27 cellular contexts compared by ENCODE assay signal in genomic region chr7:53675835-53676234, GRCh38.
"Had no signal": no experiment of that assay in that cellular context is flagged by ENCODE, and none has a peak within 500 bp of the region (broad histone marks: within the 10 kb centered on the region; RNA-seq: fewer than 3 reads in every experiment).

No MANE protein-coding gene starts in this region.

- H3K4me3 ChIP-seq: stomach, suprapubic skin, testis, thoracic aorta, thyroid gland, tibial artery, tibial nerve, transverse colon, upper lobe of left lung, upper lobe of right lung, uterus, vagina had no signal

- H3K27me3 ChIP-seq: stomach, suprapubic skin, testis, thyroid gland, tibial artery, tibial nerve, transverse colon, upper lobe of left lung, upper lobe of right lung, uterus, vagina had no signal

- ATAC-seq: stimulated activated effector memory CD8-positive, alpha-beta T cell treated with anti-CD3 and anti-CD28 coated beads, Interleukin-12 subunit alpha, Interleukin-12 subunit beta, amount 100 ng/mL, for 72 hours; stimulated activated memory B cell treated with anti-CD40 and anti-IgM and Interleukin-4, amounts not matched to agents 10 μg/mL and 1 μg/mL and 100 μg/mL, for 72 hours; stimulated activated naive B cell treated with anti-CD40 and anti-IgM and Interleukin-4, amounts not matched to agents 10 μg/mL and 1 μg/mL and 100 μg/mL, for 72 hours; stimulated activated naive CD8-positive, alpha-beta T cell treated with anti-CD3 and anti-CD28 coated beads, Interleukin-15, amount 100 ng/mL, for 72 hours; stimulated activated naive CD8-positive, alpha-beta T cell treated with anti-CD3 and anti-CD28 coated beads, Interleukin-15, Interleukin-2, amounts not matched to agents 100 U/mL and 50 U/mL, for 24 hours; upper lobe of right lung had no signal

- H3K27ac ChIP-seq: stomach, suprapubic skin, testis, thoracic aorta, thyroid gland, tibial artery, tibial nerve, transverse colon, upper lobe of left lung, upper lobe of right lung, uterus, vagina had no signal

- H3K9me3 ChIP-seq: testis, thoracic aorta, thyroid gland, tibial artery, tibial nerve, upper lobe of left lung, upper lobe of right lung, vagina had no signal

- H3K36me3 ChIP-seq: stomach, suprapubic skin, thoracic aorta, thyroid gland, tibial artery, tibial nerve, transverse colon, upper lobe of left lung, upper lobe of right lung, uterus, vagina had no signal

- FAIRE-seq: urothelium cell line had no signal

- H3K4me1 ChIP-seq: stomach, suprapubic skin, testis, thyroid gland, tibial artery, tibial nerve, transverse colon, upper lobe of left lung, upper lobe of right lung, uterus, vagina had no signal

- DNase-seq: stimulated activated CD4-positive, alpha-beta T cell treated with anti-CD3 and anti-CD28 coated beads, Interleukin-2, amount 100 ng/mL, for 48 hours; stimulated activated CD4-positive, alpha-beta T cell treated with anti-CD3 and anti-CD28 coated beads, Interleukin-4, amount 100 ng/mL, for 1 hour; stimulated activated CD4-positive, alpha-beta T cell treated with anti-CD3 and anti-CD28 coated beads, Interleukin-4, amount 100 ng/mL, for 24 hours; stimulated activated CD4-positive, alpha-beta T cell treated with anti-CD3 and anti-CD28 coated beads, Interleukin-4, amount 100 ng/mL, for 4 hours; stimulated activated CD8-positive, alpha-beta memory T cell treated with anti-CD3 and anti-CD28 coated beads, Interleukin-4, amount 100 ng/mL, for 48 hours; stimulated activated naive B cell treated with anti-CD40 and anti-IgM and Interleukin-4, amounts not matched to agents 10 μg/mL and 1 μg/mL and 100 μg/mL, for 72 hours; stimulated activated naive CD4-positive, alpha-beta T cell; stimulated activated naive CD4-positive, alpha-beta T cell treated with Interleukin-2 at 50 U/mL for 16 hours; stimulated activated naive CD8-positive, alpha-beta T cell treated with anti-CD3 and anti-CD28 coated beads, Interleukin-15, amount 100 ng/mL, for 72 hours; stimulated activated naive CD8-positive, alpha-beta T cell treated with anti-CD3 and anti-CD28 coated beads, Interleukin-15, Interleukin-2, amounts not matched to agents 100 U/mL and 50 U/mL, for 24 hours; stomach; substantia nigra; testis; thyroid gland; tibial artery; transverse colon; trophoblast cell; upper lobe of left lung; upper lobe of right lung; uterus had no signal
